ENCODE assay signal across 20 cellular contexts in genomic region chr15:27486676-27487290, GRCh38.
"Had no signal": no experiment of that assay in that cellular context is flagged by ENCODE, and none has a peak within 500 bp of the region (broad histone marks: within the 10 kb centered on the region; RNA-seq: fewer than 3 reads in every experiment).

No MANE protein-coding gene starts in this region.

- H3K36me3 ChIP-seq: right atrium auricular region, transverse colon had no signal

- DNase-seq: activated CD4-positive, alpha-beta T cell treated with anti-CD3 and anti-CD28 coated beads, Interleukin-2, amount 10 ng/mL, durations not matched to agents 7 days and 5 days; activated CD8-positive, alpha-beta memory T cell treated with anti-CD3 and anti-CD28 coated beads, Interleukin-2, amount 50 U/mL, for 48 hours; activated gamma-delta T cell treated with Interleukin-2 at 50 U/mL for 16 hours; amygdala; cerebellar nuclear complex; effector memory CD4-positive, alpha-beta T cell; kidney glomerular epithelial cell; left ventricle myocardium superior; natural killer cell; nucleus accumbens; stimulated activated CD4-positive, alpha-beta T cell treated with anti-CD3 and anti-CD28 coated beads, Interleukin-15, amount 100 ng/mL, for 24 hours; stimulated activated CD4-positive, alpha-beta T cell treated with anti-CD3 and anti-CD28 coated beads, Interleukin-4, amount 100 ng/mL, for 24 hours; stimulated activated naive CD4-positive, alpha-beta T cell; substantia nigra; transverse colon had no signal

- H3K27me3 ChIP-seq: right atrium auricular region, transverse colon had no signal

- ATAC-seq: left ventricle myocardium superior, natural killer cell had no signal

- H3K4me1 ChIP-seq: right atrium auricular region, transverse colon had no signal

- H3K9me3 ChIP-seq: right atrium auricular region had no signal

- H3K36me3 Mint-ChIP-seq: activated naive CD8-positive, alpha-beta T cell; memory B cell had no signal

- H3K4me3 Mint-ChIP-seq: activated CD4-positive, alpha-beta T cell treated with anti-CD3 and anti-CD28 coated beads, Interleukin-2, amount 10 ng/mL, durations not matched to agents 7 days and 5 days; activated naive CD8-positive, alpha-beta T cell; dendritic cell treated with granulocyte-macrophage colony-stimulating factor and Interleukin-4, amounts not matched to agents 40 ng/mL and 50 ng/mL, for 4 days; memory B cell; natural killer cell had no signal

- H3K4me1 Mint-ChIP-seq: activated CD4-positive, alpha-beta T cell treated with anti-CD3 and anti-CD28 coated beads, Interleukin-2, amount 10 ng/mL, durations not matched to agents 7 days and 5 days; memory B cell; natural killer cell had no signal

- H3K4me3 ChIP-seq: right atrium auricular region, skin epidermis, transverse colon had no signal

- H3K27me3 Mint-ChIP-seq: activated CD4-positive, alpha-beta T cell treated with anti-CD3 and anti-CD28 coated beads, Interleukin-2, amount 10 ng/mL, durations not matched to agents 7 days and 5 days; activated naive CD8-positive, alpha-beta T cell; dendritic cell treated with granulocyte-macrophage colony-stimulating factor and Interleukin-4, amounts not matched to agents 40 ng/mL and 50 ng/mL, for 4 days; memory B cell had no signal

- H3K27ac ChIP-seq: right atrium auricular region, skin epidermis, transverse colon had no signal

- H3K27ac Mint-ChIP-seq: activated CD4-positive, alpha-beta T cell treated with anti-CD3 and anti-CD28 coated beads, Interleukin-2, amount 10 ng/mL, durations not matched to agents 7 days and 5 days; activated naive CD8-positive, alpha-beta T cell; dendritic cell treated with granulocyte-macrophage colony-stimulating factor and Interleukin-4, amounts not matched to agents 40 ng/mL and 50 ng/mL, for 4 days; memory B cell; natural killer cell had no signal
